In genomic region chr15:39888243-39888642, GRCh38 we compare ENCODE assay signal across 23 cellular contexts. TPM values are rescaled to one million over a fixed set of nuclear protein-coding genes. Genes with fewer than 3 reads are reported as not detected.
DNase-seq lines count a peak whose midpoint lies in the region; ATAC-seq and TF ChIP-seq lines count a peak whose summit lies in the region.
"Had no signal": no experiment of that assay in that cellular context is flagged by ENCODE, and none has a peak within 500 bp of the region (broad histone marks: within the 10 kb centered on the region; RNA-seq: fewer than 3 reads in every experiment).

No MANE protein-coding gene starts in this region.

- H3K27me3 Mint-ChIP-seq in osteocyte (ENCODE audit: unreplicated experiment): no peaks in the 10 kb centered on the region
- H3K27me3 Mint-ChIP-seq: progenitor cell of endocrine pancreas; stimulated activated memory B cell treated with anti-CD40 and anti-IgM and Interleukin-4, amounts not matched to agents 10 μg/mL and 1 μg/mL and 100 μg/mL, for 72 hours had no signal

- H3K27me3 ChIP-seq in PC-3 (ENCODE audit: low read length) (no peaks in the 10 kb centered on the region), iPS DF 6.9 (ENCODE audit: control insufficient read depth, insufficient read depth, low read length) (no peaks in the 10 kb centered on the region)
- H3K27me3 ChIP-seq: cardiac muscle cell had no signal

- H3K4me3 Mint-ChIP-seq in osteocyte (ENCODE audit: unreplicated experiment): no peak overlapping the region
- H3K4me3 Mint-ChIP-seq: activated CD4-positive, alpha-beta T cell treated with anti-CD3 and anti-CD28 coated beads for 36 hours; activated naive CD4-positive, alpha-beta T cell treated with anti-CD3 and anti-CD28 coated beads for 36 hours; activated T-cell treated with anti-CD3 and anti-CD28 coated beads, Interleukin-2, amount 50 U/mL, for 4 hours; CD4-positive, CD25-positive, alpha-beta regulatory T cell; natural killer cell; stimulated activated memory B cell treated with anti-CD40 and anti-IgM and Interleukin-4, amounts not matched to agents 10 μg/mL and 1 μg/mL and 100 μg/mL, for 72 hours had no signal

- H3K9ac ChIP-seq in PC-3 (ENCODE audit: low read length): 0 out of 2 replicates have a peak overlapping the region, but pooled peaks have one; percentile 1

- H3K27ac ChIP-seq in PC-3 (ENCODE audit: low read length) (peak overlapping the region; percentile 45), iPS DF 6.9 (ENCODE audit: low read length) (peak overlapping the region; percentile 91)
- H3K27ac ChIP-seq: cardiac muscle cell had no signal

- CTCF ChIA-PET in PC-3 (lab: Charles Lee): interaction anchor here (0.6 to 2.1 kb wide), 11 partner anchors 15 to 590 kb away, joined by 3 to 16 read pairs (median 5); partner anchors contain the start of gene EIF2AK4
- CTCF ChIA-PET in HEK293T (lab: Yijun Ruan, JAX): interaction anchor here (1.0 kb wide), 1 partner anchor 87 kb away, joined by 5 read pairs; no protein-coding TSS in a partner anchor

- no peak overlapping the region for H2AFZ ChIP-seq in PC-3 (ENCODE audit: low read length)

- H3K4me1 ChIP-seq in PC-3 (ENCODE audit: insufficient read depth, low read length) (peaks cover 22% of the 10 kb centered on the region), iPS DF 6.9 (ENCODE audit: control insufficient read depth, insufficient read depth, low read length) (peaks cover 14% of the 10 kb centered on the region; the same call in 1 of the 2 replicates)

- no peaks in the 10 kb centered on the region for H3F3A ChIP-seq in PC-3 (ENCODE audit: low read length, unreplicated experiment)

- TF ChIP-seq CTCF in PC-3 (conservative IDR thresholded peaks at IDR 0.05; ENCODE audit: low read depth, low read length): no peak
- no peak for TF ChIP-seq CTCF in osteocyte (IDR thresholded peaks at IDR 0.05)

- DNase-seq in EH (ENCODE audit: low read depth): peak; percentile 22
- no peak for DNase-seq in PC-3
- DNase-seq in iPS DF 6.9 (ENCODE audit: low read depth, low spot score): no peak
- no peak for DNase-seq in osteocyte (ENCODE audit: extremely low spot score, unreplicated experiment)
- no peak for DNase-seq in HEK293T (ENCODE audit: extremely low spot score)
- no peak for DNase-seq in activated T-cell treated with anti-CD3 and anti-CD28 coated beads, Interleukin-2, amount 50 U/mL, for 48 hours
- DNase-seq in posterior vena cava (ENCODE audit: low spot score): no peak
- DNase-seq: activated CD8-positive, alpha-beta memory T cell treated with anti-CD3 and anti-CD28 coated beads for 24 hours; activated T-cell treated with anti-CD3 and anti-CD28 coated beads, Interleukin-2, amount 50 U/mL, for 4 hours; GDM1; natural killer cell; NCI-H187 treated with DMSO at 0.1 percent for 48 hours; NCI-H774; stimulated activated CD4-positive, alpha-beta T cell treated with anti-CD3 and anti-CD28 coated beads, Interleukin-2, amount 100 ng/mL, for 24 hours had no signal

- WGBS in iPS DF 6.9 (ENCODE audit: insufficient coverage, insufficient read length): no CpG with 5 or more reads among the region's 1 CpG

- H3K9me2 ChIP-seq in PC-3 (replicated peaks; ENCODE audit: low read length): no peaks in the 10 kb centered on the region

- H3K9me3 ChIP-seq in PC-3 (ENCODE audit: low read length): no peaks in the 10 kb centered on the region
- no peaks in the 10 kb centered on the region for H3K9me3 ChIP-seq in iPS DF 6.9 (ENCODE audit: control insufficient read depth, insufficient read depth, low read length)

- H3K4me3 ChIP-seq in PC-3 (ENCODE audit: low read length): no peak overlapping the region
- H3K4me3 ChIP-seq in iPS DF 6.9 (ENCODE audit: low read length): no peak overlapping the region
- H3K4me3 ChIP-seq: cardiac muscle cell, K562 had no signal

- no peaks in the 10 kb centered on the region for H3K36me3 Mint-ChIP-seq in osteocyte (ENCODE audit: unreplicated experiment)
- H3K36me3 Mint-ChIP-seq: CD4-positive, CD25-positive, alpha-beta regulatory T cell; natural killer cell; stimulated activated memory B cell treated with anti-CD40 and anti-IgM and Interleukin-4, amounts not matched to agents 10 μg/mL and 1 μg/mL and 100 μg/mL, for 72 hours had no signal

- H3K4me1 Mint-ChIP-seq in osteocyte (ENCODE audit: unreplicated experiment): peaks cover 13% of the 10 kb centered on the region
- H3K4me1 Mint-ChIP-seq: activated CD4-positive, alpha-beta T cell treated with anti-CD3 and anti-CD28 coated beads for 36 hours; CD4-positive, CD25-positive, alpha-beta regulatory T cell; natural killer cell; stimulated activated memory B cell treated with anti-CD40 and anti-IgM and Interleukin-4, amounts not matched to agents 10 μg/mL and 1 μg/mL and 100 μg/mL, for 72 hours had no signal

- H3K79me2 ChIP-seq in PC-3 (ENCODE audit: low read length): no peaks in the 10 kb centered on the region

- no TSS peak for BruUV-seq in PC-3 (replicated peaks; lab: Mats Ljungman, UMichigan)

- H3K9me3 Mint-ChIP-seq in osteocyte (ENCODE audit: unreplicated experiment): no peaks in the 10 kb centered on the region
- H3K9me3 Mint-ChIP-seq: activated naive CD4-positive, alpha-beta T cell treated with anti-CD3 and anti-CD28 coated beads for 36 hours; activated T-cell treated with anti-CD3 and anti-CD28 coated beads, Interleukin-2, amount 50 U/mL, for 4 hours; natural killer cell; stimulated activated memory B cell treated with anti-CD40 and anti-IgM and Interleukin-4, amounts not matched to agents 10 μg/mL and 1 μg/mL and 100 μg/mL, for 72 hours had no signal

- peak overlapping the region; percentile 5; the same call in 1 of the 2 replicates for H3K4me2 ChIP-seq in PC-3 (ENCODE audit: low read length)

- intact Hi-C loops in PC-3 (cut with micrococcal nuclease): loop anchor here (1.0 kb wide), 4 partner anchors 20 to 88 kb away; no protein-coding TSS in a partner anchor
- intact Hi-C loops in posterior vena cava (cut with DNase I): no loop called here

- ATAC-seq in PC-3: peak; percentile 20
- ATAC-seq in GM19463 (IDR thresholded peaks at IDR 0.05; ENCODE audit: unreplicated experiment): no peak
- ATAC-seq: activated CD4-positive, alpha-beta T cell treated with anti-CD3 and anti-CD28 coated beads for 36 hours; activated T-cell treated with anti-CD3 and anti-CD28 coated beads, Interleukin-2, amount 50 U/mL, for 4 hours; natural killer cell; Right ventricle myocardium inferior; stimulated activated memory B cell treated with anti-CD40 and anti-IgM and Interleukin-4, amounts not matched to agents 10 μg/mL and 1 μg/mL and 100 μg/mL, for 72 hours had no signal

- peak overlapping the region; percentile 40 for H3K27ac Mint-ChIP-seq in osteocyte (ENCODE audit: unreplicated experiment)
- H3K27ac Mint-ChIP-seq: activated CD4-positive, alpha-beta T cell treated with anti-CD3 and anti-CD28 coated beads for 36 hours; activated naive CD4-positive, alpha-beta T cell treated with anti-CD3 and anti-CD28 coated beads for 36 hours; CD4-positive, CD25-positive, alpha-beta regulatory T cell; natural killer cell; progenitor cell of endocrine pancreas; stimulated activated memory B cell treated with anti-CD40 and anti-IgM and Interleukin-4, amounts not matched to agents 10 μg/mL and 1 μg/mL and 100 μg/mL, for 72 hours had no signal

- H3K36me3 ChIP-seq in PC-3 (ENCODE audit: low read depth, low read length) (no peaks in the 10 kb centered on the region), iPS DF 6.9 (ENCODE audit: control insufficient read depth, insufficient read depth, low read length) (no peaks in the 10 kb centered on the region)
- H3K36me3 ChIP-seq: cardiac muscle cell had no signal

- POLR2A ChIA-PET in PC-3 (lab: Charles Lee; ENCODE audit: unreplicated experiment): interaction anchor here (0.6 to 0.7 kb wide), 5 partner anchors 11 to 351 kb away, joined by 3 to 5 read pairs (median 3); partner anchors contain the start of genes EIF2AK4 and PAK6
- POLR2A ChIA-PET in HEK293T (lab: Yijun Ruan, JAX): no interaction called here

- H4K20me1 ChIP-seq in PC-3 (ENCODE audit: low read length): no peaks in the 10 kb centered on the region

TF ChIP-seq in HEK293T, 16 proteins besides CTCF, POLR2A, EP300 and RAD21:
- TF ChIP-seq FOXM1 (IDR thresholded peaks at IDR 0.05; ENCODE audit: borderline replicate concordance) (no peak), LEF1 (IDR thresholded peaks at IDR 0.05; ENCODE audit: borderline replicate concordance) (no peak), ELF4 (IDR thresholded peaks at IDR 0.05) (no peak), FOXA1 (IDR thresholded peaks at IDR 0.05) (no peak), CTBP1 (IDR thresholded peaks at IDR 0.05; ENCODE audit: borderline replicate concordance) (no peak), SUZ12 (IDR thresholded peaks at IDR 0.05) (no peak), L3MBTL2 (conservative IDR thresholded peaks at IDR 0.05) (no peak), PKNOX1 (IDR thresholded peaks at IDR 0.05) (no peak), ZNF384 (IDR thresholded peaks at IDR 0.05) (no peak), SP1 (IDR thresholded peaks at IDR 0.05) (no peak), FOXK2 (IDR thresholded peaks at IDR 0.05) (no peak), ARNT (IDR thresholded peaks at IDR 0.05) (no peak), TARDBP (IDR thresholded peaks at IDR 0.05) (no peak), BHLHE40 (IDR thresholded peaks at IDR 0.05; ENCODE audit: borderline replicate concordance) (no peak), NFRKB (IDR thresholded peaks at IDR 0.05) (no peak)

RNA-seq across cellular contexts. Expression of gene GPR176, which starts 31.8 kb away (rescaled TPM):
- 27.8 and 29.0 TPM in 2 replicates for total RNA-seq in PC-3 (2014; rRNA removed)
- total RNA-seq in osteocyte: 21.1 and 22.0 TPM in 2 replicates
- total RNA-seq in posterior vena cava: 10 to 100 TPM; 11.0 to 24.2 TPM
- total RNA-seq: CD4-positive, CD25-positive, alpha-beta regulatory T cell had no signal

RNA-seq across cellular contexts. Expression of gene EIF2AK4, which starts 45.7 kb away (rescaled TPM):
- total RNA-seq in PC-3 (2014; rRNA removed): 76.4 and 76.6 TPM in 2 replicates
- 37.8 and 42.2 TPM in 2 replicates for total RNA-seq in osteocyte
- total RNA-seq in posterior vena cava: 10 to 100 TPM; 26.2 to 29.5 TPM
